Comparison of ENCODE assay signal across 8 cellular contexts in genomic region chr17:18363021-18363941, GRCh38. TPM values are rescaled to one million over a fixed set of nuclear protein-coding genes. Genes with fewer than 3 reads are reported as not detected.
A peak's percentile ranks its signal among the peaks of the same experiment; 100 is the strongest.
DNase-seq lines count a peak whose midpoint lies in the region; ATAC-seq and TF ChIP-seq lines count a peak whose summit lies in the region.

TSS of gene SHMT1 (minus strand) at chr17:18363550. CDS start at chr17:18355981, 7,569 bp downstream.

- no peak within 1 kb of the TSS for H2AK5ac ChIP-seq in IMR-90 (ENCODE audit: low read depth, low read length)

- H2BK20ac ChIP-seq in IMR-90 (ENCODE audit: low read depth, low read length), result no peak within 1 kb of the TSS

- H3K56ac ChIP-seq in IMR-90 (ENCODE audit: extremely low read depth, insufficient read depth, low read length), result no peak within 1 kb of the TSS; the same call in 1 of the 2 replicates

- dilution Hi-C loops in IMR-90 (cut with HindIII; ENCODE audit: low sequenced_read_pairs, unreplicated experiment), result no loop called here

- POLR2A ChIA-PET in IMR-90 (lab: Charles Lee; ENCODE audit: unreplicated experiment), result no interaction called here

- H3K36me3 ChIP-seq in IMR-90 (ENCODE audit: control insufficient read depth, insufficient read depth, low read length), result no peaks in the 10 kb centered on the region

- H3K14ac ChIP-seq in IMR-90 (replicated peaks; ENCODE audit: low read depth, low read length), result peak within 1 kb of the TSS; percentile 10; the same call in 1 of the 2 replicates

- TF ChIP-seq POLR2A in IMR-90 (IDR thresholded peaks at IDR 0.05; ENCODE audit: low read depth, low read length), result no peak

- CTCF ChIA-PET in IMR-90 (lab: Yijun Ruan, JAX), result no interaction called here

- H2AK9ac ChIP-seq in IMR-90 (replicated peaks; ENCODE audit: low read depth, low read length, poor library complexity), result peak within 1 kb of the TSS; percentile 52

- H2BK5ac ChIP-seq in IMR-90 (ENCODE audit: low read depth, low read length, poor library complexity, severe bottlenecking), result no peak within 1 kb of the TSS

- peaks cover 6 to 11% of the 10 kb centered on the region in 2 experiments; a peak in 3 of 4 replicates for H3K79me1 ChIP-seq in IMR-90 (ENCODE audit: low read depth in 1 of 2, low read length in 2 of 2)

- peaks cover 3% of the 10 kb centered on the region; the same call in 1 of the 2 replicates for H3K4me1 ChIP-seq in IMR-90 (ENCODE audit: control insufficient read depth, insufficient read depth, low read length)

- H2AFZ ChIP-seq in IMR-90 (replicated peaks; ENCODE audit: low read length, poor library complexity), result peak within 1 kb of the TSS; percentile 88

- no peaks in the 10 kb centered on the region for H4K20me1 ChIP-seq in IMR-90 (ENCODE audit: insufficient read depth, low read length)

- 0 out of 2 replicates have a peak within 1 kb of the TSS, but pooled peaks have one; percentile 3 for H3K4ac ChIP-seq in IMR-90 (ENCODE audit: low read depth, low read length)

- peak within 1 kb of the TSS; percentile 0; the same call in 1 of the 2 replicates for H3K27ac ChIP-seq in IMR-90 (ENCODE audit: insufficient read depth, low read length)
- peak within 1 kb of the TSS; percentile 43 for H3K27ac ChIP-seq in epithelial cell of prostate

- H4K5ac ChIP-seq in IMR-90 (ENCODE audit: low read depth, low read length), result no peak within 1 kb of the TSS

- peak; percentile 95 for ATAC-seq in GM21528 (IDR thresholded peaks at IDR 0.05; ENCODE audit: low FRiP score, unreplicated experiment)
- peak; percentile 100 for ATAC-seq in IMR-90 (ENCODE audit: low read depth)

- H3K9me3 ChIP-seq in IMR-90 (ENCODE audit: control insufficient read depth, insufficient read depth, low read length), result no peaks in the 10 kb centered on the region

- in situ Hi-C loops in IMR-90 (cut with MboI; ENCODE audit: low sequenced_read_pairs), result no loop called here

- H3K23ac ChIP-seq in IMR-90 (ENCODE audit: low read depth, low read length), result peak within 1 kb of the TSS; percentile 63; the same call in 1 of the 2 replicates

- intact Hi-C loops in IMR-90 (cut with micrococcal nuclease), result no loop called here

- BruUV-seq in IMR-90 (replicated peaks; lab: Mats Ljungman, UMichigan), result no TSS peak

- peak within 1 kb of the TSS; percentile 50 for H3K9ac ChIP-seq in IMR-90 (ENCODE audit: low read depth, low read length)

- H3K9me1 ChIP-seq in IMR-90 (ENCODE audit: insufficient read depth, low read length), result 0 out of 2 replicates have a peak, but pooled peaks cover 2% of the 10 kb centered on the region

- H4K91ac ChIP-seq in IMR-90 (ENCODE audit: insufficient read depth, low read depth, low read length), result no peak within 1 kb of the TSS

- no peak within 1 kb of the TSS for H3K18ac ChIP-seq in IMR-90 (ENCODE audit: low read depth, low read length)

- H3K27me3 ChIP-seq in IMR-90 (ENCODE audit: control insufficient read depth, insufficient read depth, low read length), result no peaks in the 10 kb centered on the region

- peak within 1 kb of the TSS; percentile 62 for H3K4me3 ChIP-seq in IMR-90 (ENCODE audit: insufficient read depth, low read depth, low read length)

- H4K8ac ChIP-seq in IMR-90 (ENCODE audit: low read depth in 2 of 2, low read length in 2 of 2), result peak within 1 kb of the TSS; percentile 68 to 82; a peak in 3 of 4 replicates

- H2BK120ac ChIP-seq in IMR-90 (ENCODE audit: low read depth, low read length), result no peak within 1 kb of the TSS

- no peak for TF ChIP-seq CTCF in IMR-90 (conservative IDR thresholded peaks at IDR 0.05; ENCODE audit: low read depth, low read length)

- DNase-seq in DMS153 (lab: John Stamatoyannopoulos, UW), result peak; percentile 52
- DNase-seq in IMR-90, result peak; percentile 77
- peak; percentile 46 for DNase-seq in OCI-M2 (lab: John Stamatoyannopoulos, UW; ENCODE audit: unreplicated experiment)
- peak; percentile 93 for DNase-seq in activated T-cell treated with anti-CD3 and anti-CD28 coated beads for 48 hours (ENCODE audit: low read depth)
- peak; percentile 34 for DNase-seq in epithelial cell of prostate (ENCODE audit: low read depth, low spot score)
- DNase-seq in mucosa of gallbladder (ENCODE audit: low spot score), result peak; percentile 95
- DNase-seq in stimulated activated CD8-positive, alpha-beta memory T cell treated with anti-CD3 and anti-CD28 coated beads, Interleukin-4, amount 100 ng/mL, for 24 hours (ENCODE audit: low read depth), result peak; percentile 90

- no peak for TF ChIP-seq RAD21 in IMR-90 (IDR thresholded peaks at IDR 0.05; ENCODE audit: low read length)

- WGBS in IMR-90 (ENCODE audit: extremely low coverage in 2 of 2, insufficient read length in 1 of 2), 2 experiments, result 2% methylated on average over 46 of the region's 78 CpGs; no CpG with 5 or more reads in 1 of the 2 experiments

- H3K4me2 ChIP-seq in IMR-90 (ENCODE audit: low read depth, low read length), result peak within 1 kb of the TSS; percentile 98

- no peak within 1 kb of the TSS; the same call in 2 of the 3 replicates for H2BK15ac ChIP-seq in IMR-90 (ENCODE audit: low read depth, low read length)

TF ChIP-seq in IMR-90, 13 proteins besides CTCF, POLR2A, EP300 and RAD21:
- no peak for TF ChIP-seq CHD1 (IDR thresholded peaks at IDR 0.05; ENCODE audit: low read depth, low read length)
- peak; percentile 42; the same call in 1 of the 2 replicates for TF ChIP-seq RFX5 (IDR thresholded peaks at IDR 0.05; ENCODE audit: low read depth, low read length)
- no peak for TF ChIP-seq BHLHE40 (IDR thresholded peaks at IDR 0.05; ENCODE audit: low read depth, low read length)
- peak; percentile 82 for TF ChIP-seq USF2 (IDR thresholded peaks at IDR 0.05; ENCODE audit: low read depth, low read length)
- peak; percentile 26; the same call in 1 of the 2 replicates for TF ChIP-seq MXI1 (IDR thresholded peaks at IDR 0.05; ENCODE audit: borderline replicate concordance, low read depth, low read length)

RNA-seq across cellular contexts. Expression of gene SHMT1, which starts in this region (rescaled TPM):
- 7.5 and 8.1 TPM in 2 replicates for total RNA-seq in IMR-90 (2012; rRNA removed)
- polyA plus RNA-seq in IMR-90 (2012; rRNA removed), result 7.3 and 7.5 TPM in 2 replicates
- polyA plus RNA-seq in IMR-90 (2012; cell fraction: cytosol; rRNA removed), result 4.5 and 15.3 TPM in 2 replicates
- 11.6 and 11.8 TPM in 2 replicates for polyA plus RNA-seq in IMR-90 (2012; cell fraction: nucleus; rRNA removed; ENCODE audit: low replicate concordance)
- 28.0 TPM for total RNA-seq in mucosa of gallbladder

Comparison
In these comparisons a context has a peak if more than half of its experiments do, and no peak if none do; other contexts are left out.
1. Peak in every context shown above with its lines: DNase-seq, ATAC-seq, H3K4me3 ChIP-seq and H3K27ac ChIP-seq.
2. DNase-seq: peak in every context shown above with its lines; median percentile 95 in mucosa of gallbladder; 93 in activated T-cell treated with anti-CD3 and anti-CD28 coated beads for 48 hours; 90 in stimulated activated CD8-positive, alpha-beta memory T cell treated with anti-CD3 and anti-CD28 coated beads, Interleukin-4, amount 100 ng/mL, for 24 hours; 77 in IMR-90; 52 in DMS153; 46 in OCI-M2; 34 in epithelial cell of prostate.